9 cellular contexts compared by ENCODE assay signal in genomic region chr2:126972272-126972626, GRCh38.
DNase-seq lines count a peak whose midpoint lies in the region; ATAC-seq, FAIRE-seq and TF ChIP-seq lines count a peak whose summit lies in the region.
"Had no signal": no experiment of that assay in that cellular context is flagged by ENCODE, and none has a peak within 500 bp of the region (broad histone marks: within the 10 kb centered on the region; RNA-seq: fewer than 3 reads in every experiment).

No MANE protein-coding gene starts in this region.

- H3K4me3 ChIP-seq in A673 (ENCODE audit: low read depth, low read length, poor library complexity, severe bottlenecking) (peak overlapping the region; percentile 42), tibial artery (peak overlapping the region in 1 of 2 donors; percentile 53)

- H3K4me1 ChIP-seq in A673 (ENCODE audit: insufficient read depth, low read length, poor library complexity, severe bottlenecking) (peaks cover 27% of the 10 kb centered on the region), tibial artery (peaks cover 0 to 15% (median 8%) of the 10 kb centered on the region in 4 donors)

- peak overlapping the region; percentile 63 for H3K4me3 Mint-ChIP-seq in central memory CD8-positive, alpha-beta T cell

- ATAC-seq in HG03064 (IDR thresholded peaks at IDR 0.05; ENCODE audit: low read depth, unreplicated experiment) (peak; percentile 16), omental fat pad (ENCODE audit: low FRiP score) (peak; percentile 12), GM19395 (IDR thresholded peaks at IDR 0.05; ENCODE audit: unreplicated experiment) (no peak)
- ATAC-seq in central memory CD8-positive, alpha-beta T cell (replicated peaks; ENCODE audit: extremely low read depth, poor library complexity, severe bottlenecking) = no peak

- intact Hi-C loops in A673 (cut with micrococcal nuclease; ENCODE audit: unreplicated experiment) = loop anchor here (1.0 to 5.0 kb wide), 2 partner anchors 195 to 444 kb away; no protein-coding TSS in a partner anchor
- intact Hi-C loops in tibial artery (cut with DNase I; ENCODE audit: low total_unique reads) = no loop called here

- H3K4me1 Mint-ChIP-seq in central memory CD8-positive, alpha-beta T cell = peaks cover 8% of the 10 kb centered on the region

- no peak for DNase-seq in A673 (ENCODE audit: low spot score)
- DNase-seq in central memory CD8-positive, alpha-beta T cell (ENCODE audit: low spot score in 2 of 2) = no peak
- no peak for DNase-seq in omental fat pad (ENCODE audit: low spot score)
- no peak for DNase-seq in H54 (ENCODE audit: insufficient read length, low spot score)
- no peak for DNase-seq in tibial artery
- DNase-seq in AG20443 (ENCODE audit: low spot score) = no peak

- no peak overlapping the region for H3K27ac Mint-ChIP-seq in central memory CD8-positive, alpha-beta T cell (ENCODE audit: low read depth)

- BruUV-seq in A673 (replicated peaks; lab: Mats Ljungman, UMichigan) = no TSS peak

- peaks cover 9% of the 10 kb centered on the region for H3K27me3 ChIP-seq in A673 (replicated peaks; ENCODE audit: insufficient read depth, low read depth, low read length, poor library complexity)
- H3K27me3 ChIP-seq in tibial artery = peaks cover 0 to 15% of the 10 kb centered on the region in 2 donors

- TF ChIP-seq CTCF in A673 (conservative IDR thresholded peaks at IDR 0.05; ENCODE audit: low read depth, low read length) = no peak
- TF ChIP-seq CTCF in omental fat pad (IDR thresholded peaks at IDR 0.05) = no peak
- no peak for TF ChIP-seq CTCF in tibial artery (IDR thresholded peaks at IDR 0.05)

- TF ChIP-seq POLR2A in H54 (IDR thresholded peaks at IDR 0.05; ENCODE audit: low read depth, low read length) = no peak

- H3K27me3 Mint-ChIP-seq in central memory CD8-positive, alpha-beta T cell = peaks cover 55% of the 10 kb centered on the region

- H3K27ac ChIP-seq in A673 (ENCODE audit: low read depth, low read length, poor library complexity, severe bottlenecking) (no peak overlapping the region), tibial artery (no peak overlapping the region)

- H3K36me3 ChIP-seq in A673 (ENCODE audit: insufficient read depth, low read length, poor library complexity, severe bottlenecking) (no peaks in the 10 kb centered on the region), tibial artery (no peaks in the 10 kb centered on the region)

- POLR2A ChIA-PET in A673 (lab: Charles Lee; ENCODE audit: low non-redundant PET) = no interaction called here

- H3K9me3 ChIP-seq in A673 (ENCODE audit: low read depth, low read length, poor library complexity, severe bottlenecking) = no peaks in the 10 kb centered on the region
- H3K9me3 ChIP-seq in tibial artery = no peaks in the 10 kb centered on the region

- no peak for FAIRE-seq in H54 (lab: Jason Lieb, UNC)

- no peaks in the 10 kb centered on the region for H3K36me3 Mint-ChIP-seq in central memory CD8-positive, alpha-beta T cell (ENCODE audit: insufficient read depth)

- H3K9me3 Mint-ChIP-seq in central memory CD8-positive, alpha-beta T cell = no peaks in the 10 kb centered on the region
- H3K9me3 Mint-ChIP-seq: dendritic cell treated with granulocyte-macrophage colony-stimulating factor and Interleukin-4, amounts not matched to agents 40 ng/mL and 50 ng/mL, for 4 days had no signal

- CTCF ChIA-PET in A673 (lab: Charles Lee) = interaction anchor here (0.6 to 1.6 kb wide), 4 partner anchors 19 to 444 kb away, joined by 3 to 11 read pairs (median 3); no protein-coding TSS in a partner anchor

Comparison
In these comparisons a context has a peak if more than half of its experiments do, and no peak if none do; other contexts are left out.
1. ATAC-seq: peak in HG03064 (single experiment) and omental fat pad (single experiment); none in central memory CD8-positive, alpha-beta T cell (single experiment) and GM19395 (single experiment).